ENCODE assay signal across 18 cellular contexts in the genomic region with DNA sequence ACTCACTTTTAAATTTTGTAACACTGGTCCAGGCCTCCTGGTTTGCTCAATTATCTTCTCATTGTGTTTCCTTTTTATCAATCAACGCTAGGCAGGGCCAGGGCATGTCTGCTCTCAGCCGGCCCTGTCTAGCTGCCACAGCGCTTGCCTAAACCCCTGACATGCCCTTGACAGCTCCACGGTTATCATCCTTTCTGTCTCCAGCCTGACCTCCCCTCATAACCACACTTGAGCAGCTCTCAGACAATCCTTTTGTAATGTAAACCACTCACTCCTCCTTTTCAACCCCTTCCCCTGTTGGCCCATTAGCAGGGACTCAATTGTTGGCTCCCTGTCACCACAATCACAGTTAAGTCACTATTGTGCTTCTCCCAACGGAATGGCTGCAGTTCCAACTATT.
A peak's percentile ranks its signal among the peaks of the same experiment; 100 is the strongest.
DNase-seq lines count a peak whose midpoint lies in the region; ATAC-seq lines count a peak whose summit lies in the region.
"Had no signal": no experiment of that assay in that cellular context is flagged by ENCODE, and none has a peak within 500 bp of the region (broad histone marks: within the 10 kb centered on the region; RNA-seq: fewer than 3 reads in every experiment).

No MANE protein-coding gene starts in this region.

- no peak overlapping the region for H3K4ac ChIP-seq in mesendoderm (ENCODE audit: low read depth, low read length)

- H2BK120ac ChIP-seq in mesendoderm (ENCODE audit: low read depth, low read length), result no peak overlapping the region

- no peak overlapping the region for H3K27ac ChIP-seq in mesendoderm (ENCODE audit: low read depth, low read length)
- H3K27ac ChIP-seq in CD8-positive, alpha-beta memory T cell (ENCODE audit: low read depth, low read length), result no peak overlapping the region
- H3K27ac ChIP-seq: BLaER1, foreskin keratinocyte, GM23248, ovary, PC-9 had no signal

- H3K27me3 Mint-ChIP-seq in T-helper 17 cell, result no peaks in the 10 kb centered on the region
- no peaks in the 10 kb centered on the region for H3K27me3 Mint-ChIP-seq in CD8-positive, alpha-beta memory T cell
- H3K27me3 Mint-ChIP-seq in immature natural killer cell (ENCODE audit: low read depth in 3 of 3), result peaks cover 0 to 8% (median 3%) of the 10 kb centered on the region in 3 donors
- H3K27me3 Mint-ChIP-seq: central memory CD8-positive, alpha-beta T cell had no signal

- ATAC-seq in T-helper 17 cell, result no peak
- ATAC-seq in GM18868 (IDR thresholded peaks at IDR 0.05; ENCODE audit: unreplicated experiment), result no peak
- ATAC-seq: activated T-cell treated with anti-CD3 and anti-CD28 coated beads, Interleukin-2, amount 50 U/mL, for 72 hours; foreskin keratinocyte had no signal

- no peaks in the 10 kb centered on the region for H3K79me2 ChIP-seq in mesendoderm (ENCODE audit: control insufficient read depth, insufficient read depth, low read length)

- no peak overlapping the region for H3K9ac ChIP-seq in mesendoderm (ENCODE audit: low read length)
- H3K9ac ChIP-seq: BLaER1, GM23248 had no signal

- no peak overlapping the region for H4K8ac ChIP-seq in mesendoderm (ENCODE audit: low read depth, low read length)

- no peak overlapping the region for H3K56ac ChIP-seq in mesendoderm (ENCODE audit: low read length)

- H2BK5ac ChIP-seq in mesendoderm (ENCODE audit: low read length), result no peak overlapping the region

- H3K9me3 Mint-ChIP-seq in CD8-positive, alpha-beta memory T cell, result no peaks in the 10 kb centered on the region
- peaks cover 0 to 4% (median 0%) of the 10 kb centered on the region in 6 donors for H3K9me3 Mint-ChIP-seq in immature natural killer cell
- H3K9me3 Mint-ChIP-seq: activated T-cell treated with anti-CD3 and anti-CD28 coated beads, Interleukin-2, amount 50 U/mL, for 72 hours; central memory CD8-positive, alpha-beta T cell had no signal

- H3K36me3 Mint-ChIP-seq in T-helper 17 cell (ENCODE audit: low read depth) (no peaks in the 10 kb centered on the region), immature natural killer cell (peaks cover 0 to 10% (median 3%) of the 10 kb centered on the region in 3 donors)
- peaks cover 0 to 3% (median 0%) of the 10 kb centered on the region in 3 donors for H3K36me3 Mint-ChIP-seq in CD8-positive, alpha-beta memory T cell

- no peaks in the 10 kb centered on the region for H3K4me1 ChIP-seq in mesendoderm (ENCODE audit: control insufficient read depth, low read depth, low read length)
- H3K4me1 ChIP-seq in CD8-positive, alpha-beta memory T cell (ENCODE audit: insufficient read depth, low read length), result peaks cover 34% of the 10 kb centered on the region
- H3K4me1 ChIP-seq: foreskin keratinocyte had no signal

- CTCF ChIA-PET in CD8-positive, alpha-beta memory T cell (lab: Charles Lee), result interaction anchor here (0.8 to 1.4 kb wide), 2 partner anchors 10 to 21 kb away, joined by 3 to 4 read pairs; no protein-coding TSS in a partner anchor

- DNase-seq in G401 (ENCODE audit: low spot score), result peak; percentile 41
- DNase-seq in NCI-H1436 treated with DMSO at 0.1 percent for 48 hours (lab: John Stamatoyannopoulos, UW), result peak; percentile 74
- no peak for DNase-seq in T-helper 17 cell
- DNase-seq in mesendoderm, result peak; percentile 27
- no peak for DNase-seq in CD8-positive, alpha-beta memory T cell
- DNase-seq in immature natural killer cell, result no peak
- no peak for DNase-seq in HCEC 1CT
- DNase-seq: activated T-cell treated with anti-CD3 and anti-CD28 coated beads, Interleukin-2, amount 50 U/mL, for 72 hours; DND-41; foreskin keratinocyte; GM23248; NCI-H226; ovary; PC-9; stimulated activated CD4-positive, alpha-beta T cell treated with anti-CD3 and anti-CD28 coated beads, Interleukin-4, amount 100 ng/mL, for 24 hours had no signal

- no peak overlapping the region for H2AK5ac ChIP-seq in mesendoderm (ENCODE audit: low read length)

- in situ Hi-C loops in G401 (cut with HindIII; ENCODE audit: low sequenced_read_pairs), result no loop called here

- no CpG with 5 or more reads among the region's 5 CpGs for WGBS in mesendoderm (ENCODE audit: extremely low coverage, insufficient coverage, low lambda C conversion rate)

- H3K4me2 ChIP-seq in mesendoderm (ENCODE audit: low read length), result no peak overlapping the region
- H3K4me2 ChIP-seq: BLaER1, PC-9 had no signal

- no peak overlapping the region for H4K5ac ChIP-seq in mesendoderm (ENCODE audit: low read length)

- H3K4me3 ChIP-seq in mesendoderm (ENCODE audit: low read length), result no peak overlapping the region
- no peak overlapping the region for H3K4me3 ChIP-seq in CD8-positive, alpha-beta memory T cell (ENCODE audit: low read length)
- H3K4me3 ChIP-seq: BLaER1, GM23248, ovary, PC-9 had no signal

- peak overlapping the region; percentile 62 for H3K27ac Mint-ChIP-seq in T-helper 17 cell
- H3K27ac Mint-ChIP-seq in CD8-positive, alpha-beta memory T cell, result peak overlapping the region in 4 of 8 donors; percentile 12 to 61 (median 34)
- no peak overlapping the region for H3K27ac Mint-ChIP-seq in immature natural killer cell
- H3K27ac Mint-ChIP-seq: activated T-cell treated with anti-CD3 and anti-CD28 coated beads, Interleukin-2, amount 50 U/mL, for 72 hours had no signal

- H2BK15ac ChIP-seq in mesendoderm (replicated peaks; ENCODE audit: low read depth), result no peak overlapping the region

- H3K36me3 ChIP-seq in mesendoderm (ENCODE audit: control insufficient read depth, insufficient read depth, low read length), result no peaks in the 10 kb centered on the region
- no peaks in the 10 kb centered on the region for H3K36me3 ChIP-seq in CD8-positive, alpha-beta memory T cell (ENCODE audit: insufficient read depth, low read length)
- H3K36me3 ChIP-seq: BLaER1, ovary had no signal

- no peak overlapping the region for H3K23ac ChIP-seq in mesendoderm (ENCODE audit: low read length)

- H3K4me3 Mint-ChIP-seq in T-helper 17 cell (no peak overlapping the region), immature natural killer cell (no peak overlapping the region)
- no peak overlapping the region for H3K4me3 Mint-ChIP-seq in CD8-positive, alpha-beta memory T cell
- H3K4me3 Mint-ChIP-seq: activated T-cell treated with anti-CD3 and anti-CD28 coated beads, Interleukin-2, amount 50 U/mL, for 72 hours; central memory CD8-positive, alpha-beta T cell had no signal

- H3K27me3 ChIP-seq in mesendoderm (ENCODE audit: insufficient read depth, low read length, poor library complexity), result no peaks in the 10 kb centered on the region
- H3K27me3 ChIP-seq in CD8-positive, alpha-beta memory T cell (ENCODE audit: insufficient read depth, low read length, poor library complexity, severe bottlenecking), result no peaks in the 10 kb centered on the region
- H3K27me3 ChIP-seq: BLaER1, foreskin keratinocyte, ovary had no signal

- no peaks in the 10 kb centered on the region for H3K9me3 ChIP-seq in T-helper 17 cell (ENCODE audit: control insufficient read depth, low read length, poor library complexity, severe bottlenecking)
- no peaks in the 10 kb centered on the region for H3K9me3 ChIP-seq in CD8-positive, alpha-beta memory T cell (ENCODE audit: low read length)
- H3K9me3 ChIP-seq: BLaER1, ovary had no signal

- H3K18ac ChIP-seq in mesendoderm (ENCODE audit: low read length), result no peak overlapping the region

- H3K4me1 Mint-ChIP-seq in T-helper 17 cell (peaks cover 29% of the 10 kb centered on the region), immature natural killer cell (peaks cover 42 to 67% of the 10 kb centered on the region in 2 donors)
- peaks cover 43 to 72% (median 59%) of the 10 kb centered on the region in 3 donors for H3K4me1 Mint-ChIP-seq in CD8-positive, alpha-beta memory T cell

- no peaks in the 10 kb centered on the region for H3K79me1 ChIP-seq in mesendoderm (ENCODE audit: low read length)

- POLR2A ChIA-PET in CD8-positive, alpha-beta memory T cell (lab: Charles Lee), result no interaction called here

Comparison
In these comparisons a context has a peak if more than half of its experiments do, and no peak if none do; other contexts are left out.
1. DNase-seq: peak in G401 (single experiment), NCI-H1436 treated with DMSO at 0.1 percent for 48 hours (single experiment) and mesendoderm (single experiment); none in T-helper 17 cell (0 of 3), CD8-positive, alpha-beta memory T cell (0 of 5), immature natural killer cell (0 of 3) and HCEC 1CT (single experiment).